8 cellular contexts compared by ENCODE assay signal in genomic region chr2:36459725-36460137, GRCh38.
A peak's percentile ranks its signal among the peaks of the same experiment; 100 is the strongest.
DNase-seq lines count a peak whose midpoint lies in the region; ATAC-seq and TF ChIP-seq lines count a peak whose summit lies in the region.

No MANE protein-coding gene starts in this region.

- no peaks in the 10 kb centered on the region for H3K9me3 ChIP-seq in muscle layer of duodenum (ENCODE audit: control insufficient read depth in 1 of 2, low read length in 2 of 2)

- ATAC-seq in GM18519 (IDR thresholded peaks at IDR 0.05; ENCODE audit: low FRiP score, unreplicated experiment) (no peak), GM19467 (IDR thresholded peaks at IDR 0.05; ENCODE audit: unreplicated experiment) (no peak), HG03439 (IDR thresholded peaks at IDR 0.05; ENCODE audit: unreplicated experiment) (no peak), GM18909 (IDR thresholded peaks at IDR 0.05; ENCODE audit: poor library complexity, unreplicated experiment) (no peak)

- H3K36me3 ChIP-seq in muscle layer of duodenum (ENCODE audit: control insufficient read depth in 1 of 2, insufficient read depth in 2 of 2, low read length in 2 of 2), result peaks cover 0 to 4% of the 10 kb centered on the region in 2 donors

- H3K4me1 ChIP-seq in muscle layer of duodenum (ENCODE audit: control insufficient read depth in 1 of 2, insufficient read depth in 2 of 2, low read length in 2 of 2), result peaks cover 8 to 35% of the 10 kb centered on the region in 2 donors

- DNase-seq in G401 (ENCODE audit: low spot score), result peak; percentile 48
- peak; percentile 15 for DNase-seq in NCI-H2196 treated with DMSO at 0.1 percent for 48 hours (lab: John Stamatoyannopoulos, UW; ENCODE audit: unreplicated experiment)
- DNase-seq in dorsolateral prefrontal cortex, result no peak

- in situ Hi-C loops in G401 (cut with HindIII; ENCODE audit: low sequenced_read_pairs), result no loop called here

- H3K27ac ChIP-seq in dorsolateral prefrontal cortex (peak overlapping the region in 3 of 59 donors; percentile 20 to 62 (median 25)), muscle layer of duodenum (ENCODE audit: low read length) (peak overlapping the region; percentile 30)

- H3K4me3 ChIP-seq in dorsolateral prefrontal cortex (no peak overlapping the region), muscle layer of duodenum (ENCODE audit: low read depth in 1 of 2, low read length in 2 of 2) (no peak overlapping the region)

- intact Hi-C loops in dorsolateral prefrontal cortex (cut with DNase I), result loop anchor here (5.0 kb wide), 1 partner anchor 102 kb away; the partner anchor contains the start of gene CRIM1 (in 2 of the 2)

- TF ChIP-seq CTCF in dorsolateral prefrontal cortex (IDR thresholded peaks at IDR 0.05 in 54 of 56, conservative IDR thresholded peaks at IDR 0.05 in 2 of 56; ENCODE audit: low read depth in 1 of 56, partially characterized antibody in 56 of 56), result peak in 53 of 56 donors; percentile 17 to 68 (median 44)

- no peaks in the 10 kb centered on the region for H3K27me3 ChIP-seq in dorsolateral prefrontal cortex
- H3K27me3 ChIP-seq in muscle layer of duodenum (ENCODE audit: low read depth, low read length), result no peaks in the 10 kb centered on the region

Comparison
In these comparisons a context has a peak if more than half of its experiments do, and no peak if none do; other contexts are left out.
1. DNase-seq: peak in G401 (single experiment) and NCI-H2196 treated with DMSO at 0.1 percent for 48 hours (single experiment); none in dorsolateral prefrontal cortex (0 of 10).